ENCODE assay signal across 1 cellular context in genomic region chr12:119902084-119902509, GRCh38.
TF ChIP-seq lines count a peak whose summit lies in the region.

No MANE protein-coding gene starts in this region.

TF ChIP-seq in GM23338, 12 proteins besides CTCF, POLR2A, EP300 and RAD21 (continued from another document):
- TF ChIP-seq, protein P1, sequence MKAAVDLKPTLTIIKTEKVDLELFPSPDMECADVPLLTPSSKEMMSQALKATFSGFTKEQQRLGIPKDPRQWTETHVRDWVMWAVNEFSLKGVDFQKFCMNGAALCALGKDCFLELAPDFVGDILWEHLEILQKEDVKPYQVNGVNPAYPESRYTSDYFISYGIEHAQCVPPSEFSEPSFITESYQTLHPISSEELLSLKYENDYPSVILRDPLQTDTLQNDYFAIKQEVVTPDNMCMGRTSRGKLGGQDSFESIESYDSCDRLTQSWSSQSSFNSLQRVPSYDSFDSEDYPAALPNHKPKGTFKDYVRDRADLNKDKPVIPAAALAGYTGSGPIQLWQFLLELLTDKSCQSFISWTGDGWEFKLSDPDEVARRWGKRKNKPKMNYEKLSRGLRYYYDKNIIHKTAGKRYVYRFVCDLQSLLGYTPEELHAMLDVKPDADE (IDR thresholded peaks at IDR 0.05): no peak
- TF ChIP-seq NANOG (IDR thresholded peaks at IDR 0.05; ENCODE audit: borderline replicate concordance) (no peak), CREB1 (CRISPR knock-in tag; IDR thresholded peaks at IDR 0.05; ENCODE audit: low read depth) (no peak), ZNF331 (CRISPR knock-in tag; IDR thresholded peaks at IDR 0.05; ENCODE audit: low read depth) (no peak)
- TF ChIP-seq, protein P2, sequence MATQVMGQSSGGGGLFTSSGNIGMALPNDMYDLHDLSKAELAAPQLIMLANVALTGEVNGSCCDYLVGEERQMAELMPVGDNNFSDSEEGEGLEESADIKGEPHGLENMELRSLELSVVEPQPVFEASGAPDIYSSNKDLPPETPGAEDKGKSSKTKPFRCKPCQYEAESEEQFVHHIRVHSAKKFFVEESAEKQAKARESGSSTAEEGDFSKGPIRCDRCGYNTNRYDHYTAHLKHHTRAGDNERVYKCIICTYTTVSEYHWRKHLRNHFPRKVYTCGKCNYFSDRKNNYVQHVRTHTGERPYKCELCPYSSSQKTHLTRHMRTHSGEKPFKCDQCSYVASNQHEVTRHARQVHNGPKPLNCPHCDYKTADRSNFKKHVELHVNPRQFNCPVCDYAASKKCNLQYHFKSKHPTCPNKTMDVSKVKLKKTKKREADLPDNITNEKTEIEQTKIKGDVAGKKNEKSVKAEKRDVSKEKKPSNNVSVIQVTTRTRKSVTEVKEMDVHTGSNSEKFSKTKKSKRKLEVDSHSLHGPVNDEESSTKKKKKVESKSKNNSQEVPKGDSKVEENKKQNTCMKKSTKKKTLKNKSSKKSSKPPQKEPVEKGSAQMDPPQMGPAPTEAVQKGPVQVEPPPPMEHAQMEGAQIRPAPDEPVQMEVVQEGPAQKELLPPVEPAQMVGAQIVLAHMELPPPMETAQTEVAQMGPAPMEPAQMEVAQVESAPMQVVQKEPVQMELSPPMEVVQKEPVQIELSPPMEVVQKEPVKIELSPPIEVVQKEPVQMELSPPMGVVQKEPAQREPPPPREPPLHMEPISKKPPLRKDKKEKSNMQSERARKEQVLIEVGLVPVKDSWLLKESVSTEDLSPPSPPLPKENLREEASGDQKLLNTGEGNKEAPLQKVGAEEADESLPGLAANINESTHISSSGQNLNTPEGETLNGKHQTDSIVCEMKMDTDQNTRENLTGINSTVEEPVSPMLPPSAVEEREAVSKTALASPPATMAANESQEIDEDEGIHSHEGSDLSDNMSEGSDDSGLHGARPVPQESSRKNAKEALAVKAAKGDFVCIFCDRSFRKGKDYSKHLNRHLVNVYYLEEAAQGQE (IDR thresholded peaks at IDR 0.05; ENCODE audit: unreplicated experiment): no peak
